Comparison of ENCODE assay signal across 8 cellular contexts in the genomic region with DNA sequence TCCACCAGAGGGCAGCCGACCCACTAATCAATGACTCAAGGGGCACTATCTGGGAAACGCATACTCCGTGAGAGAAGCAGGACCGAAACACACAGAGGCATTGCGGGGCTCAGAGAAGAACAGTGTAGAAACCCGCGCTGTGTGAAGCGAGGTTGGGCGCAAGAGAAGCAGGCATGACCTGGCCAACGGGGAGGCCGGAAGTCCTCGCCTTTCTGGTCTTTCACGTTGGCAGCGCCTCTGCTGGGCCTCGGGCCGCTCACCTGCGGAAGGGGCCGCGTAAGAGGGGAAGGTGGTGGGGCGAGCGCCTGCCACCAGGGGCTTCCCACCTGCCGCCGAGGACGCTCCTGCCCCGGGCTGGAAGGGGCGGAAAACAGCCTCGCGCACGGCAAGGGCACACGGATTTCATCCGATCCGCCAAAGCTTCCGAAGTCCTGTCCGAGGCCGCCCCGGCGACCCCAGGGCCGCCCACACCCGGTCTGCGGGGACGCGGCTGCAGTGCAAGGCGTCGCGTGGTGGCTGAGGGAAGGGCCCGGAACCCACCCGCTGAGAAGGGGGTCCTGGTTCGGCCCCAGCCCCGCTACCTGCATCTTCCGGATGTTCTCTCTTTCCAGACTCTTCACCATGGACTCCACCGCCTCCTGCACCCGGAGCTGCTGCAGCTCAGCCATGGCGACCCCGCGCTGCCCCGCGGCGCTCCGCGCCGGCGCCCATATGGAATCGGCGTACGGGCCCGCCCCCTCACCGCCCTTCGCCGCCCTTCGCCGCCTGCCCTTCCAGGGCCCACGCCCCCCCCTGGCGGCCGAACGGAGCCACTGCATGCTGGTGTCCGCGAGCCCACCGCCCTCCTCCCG. TPM values are rescaled to one million over a fixed set of nuclear protein-coding genes. Genes with fewer than 3 reads are reported as not detected.
DNase-seq lines count a peak whose midpoint lies in the region; ATAC-seq, FAIRE-seq and TF ChIP-seq lines count a peak whose summit lies in the region.

A gene (minus strand): TSS at position 724 of the 851 bp plus-strand sequence. CDS start 56 bp downstream, at position 668.

- TF ChIP-seq CTCF in WI38 (IDR thresholded peaks at IDR 0.05; ENCODE audit: low read depth, low read length) (peak; percentile 83), bronchial epithelial cell (IDR thresholded peaks at IDR 0.05; ENCODE audit: insufficient read depth, low read length, severe bottlenecking) (peak; percentile 83), spleen (IDR thresholded peaks at IDR 0.05 in 8 of 11, conservative IDR thresholded peaks at IDR 0.05 in 3 of 11) (peak; percentile 91 to 99 (median 97))

- H3K4me3 ChIP-seq in WI38 (ENCODE audit: low read depth, low read length) (peak within 1 kb of the TSS; percentile 88), bronchial epithelial cell (ENCODE audit: low read depth, low read length) (peak within 1 kb of the TSS; percentile 96), spleen (peak within 1 kb of the TSS; percentile 61 to 98 (median 90))

- no peaks in the 10 kb centered on the region for H3K36me3 ChIP-seq in bronchial epithelial cell (ENCODE audit: control insufficient read depth, insufficient read depth, low read length)
- peaks cover 0 to 42% (median 29%) of the 10 kb centered on the region in 6 donors for H3K36me3 ChIP-seq in spleen

- no peaks in the 10 kb centered on the region for H3K9me3 ChIP-seq in spleen

- intact Hi-C loops in spleen (cut with DNase I; ENCODE audit: low total_unique reads): loop anchor here (5.0 to 10.0 kb wide), 2 partner anchors 389 to 577 kb away; no protein-coding TSS in a partner anchor

- peak in 1 of 3 donors; percentile 3 for TF ChIP-seq POLR2A in spleen (IDR thresholded peaks at IDR 0.05)

- H3K27me3 ChIP-seq in bronchial epithelial cell (ENCODE audit: control insufficient read depth, insufficient read depth, low read length): no peaks in the 10 kb centered on the region
- H3K27me3 ChIP-seq in spleen (replicated peaks in 1 of 7): no peaks in the 10 kb centered on the region

- DNase-seq in A172 (ENCODE audit: low spot score) (peak; percentile 67), NCI-H2171 (lab: John Stamatoyannopoulos, UW) (peak; percentile 87), bronchial epithelial cell (ENCODE audit: low read depth) (peak; percentile 55), inferior parietal cortex (ENCODE audit: extremely low spot score) (peak; percentile 78), spleen (peak; percentile 98)

- H3K4me1 ChIP-seq in spleen: peaks cover 0 to 36% (median 22%) of the 10 kb centered on the region in 6 donors

- no peak for FAIRE-seq in bronchial epithelial cell (lab: Jason Lieb, UNC)

- H3K27ac ChIP-seq in spleen: peak within 1 kb of the TSS; percentile 82 to 92 (median 90)

- ATAC-seq in GM18517 (IDR thresholded peaks at IDR 0.05; ENCODE audit: unreplicated experiment) (peak; percentile 60), HG03039 (IDR thresholded peaks at IDR 0.05; ENCODE audit: unreplicated experiment) (peak; percentile 78)

- 0 to 1% (median 0%) methylated on average over 49 to 79 of the region's 79 CpGs for WGBS in spleen, 5 donors

RNA-seq across cellular contexts. Expression of the gene that starts here (rescaled TPM):
- total RNA-seq in A172 (2014; rRNA removed; shearing (Covaris generic)): 90.6 and 97.3 TPM in 2 replicates
- total RNA-seq in bronchial epithelial cell (21.5 and 23.4 TPM in 2 replicates), spleen (10 to 100 TPM; 21.0 to 34.0 (median 24.0) TPM)
- polyA plus RNA-seq in spleen: 10 to 100 TPM; 32.4 to 39.4 (median 36.9) TPM

Comparison
In these comparisons a context has a peak if more than half of its experiments do, and no peak if none do; other contexts are left out.
1. Peak in every context shown above with its lines: DNase-seq, ATAC-seq, H3K4me3 ChIP-seq and H3K27ac ChIP-seq.